In genomic region chr9:92324889-92325268, GRCh38 we compare ENCODE assay signal across 8 cellular contexts. TPM values are rescaled to one million over a fixed set of nuclear protein-coding genes. Genes with fewer than 3 reads are reported as not detected.
DNase-seq lines count a peak whose midpoint lies in the region; ATAC-seq and TF ChIP-seq lines count a peak whose summit lies in the region.

No MANE protein-coding gene starts in this region.

- no peak for ATAC-seq in GM18520 (IDR thresholded peaks at IDR 0.05; ENCODE audit: unreplicated experiment)
- ATAC-seq in GM21786 (IDR thresholded peaks at IDR 0.05; ENCODE audit: unreplicated experiment), result no peak

- DNase-seq in DMS53 (lab: John Stamatoyannopoulos, UW) (peak; percentile 79), DMS53 treated with DMSO at 0.1 percent for 48 hours (lab: John Stamatoyannopoulos, UW; ENCODE audit: unreplicated experiment) (no peak), colonic mucosa (no peak), NCI-H1694 (lab: John Stamatoyannopoulos, UW) (no peak)

- TF ChIP-seq CTCF in colonic mucosa (IDR thresholded peaks at IDR 0.05), result no peak

- 0% methylated on average over 12 of the region's 12 CpGs for WGBS in HUES64

- H3K4me3 ChIP-seq in HUES64 (ENCODE audit: low read length) (peak overlapping the region; percentile 83), colonic mucosa (peak overlapping the region; percentile 52), mononuclear cell (ENCODE audit: low read length) (peak overlapping the region; percentile 80)

- H3K4me1 ChIP-seq in HUES64 (ENCODE audit: insufficient read depth, low read length), result 0 out of 2 replicates have a peak, but pooled peaks cover 8% of the 10 kb centered on the region
- H3K4me1 ChIP-seq in colonic mucosa, result peaks cover 8% of the 10 kb centered on the region
- H3K4me1 ChIP-seq in mononuclear cell (ENCODE audit: insufficient read depth, low read length), result peaks cover 23% of the 10 kb centered on the region

- intact Hi-C loops in colonic mucosa (cut with DNase I), result no loop called here

- peaks cover 35% of the 10 kb centered on the region for H3K36me3 ChIP-seq in HUES64 (ENCODE audit: insufficient read depth, low read length)
- H3K36me3 ChIP-seq in colonic mucosa, result no peaks in the 10 kb centered on the region

- H3K9ac ChIP-seq in HUES64 (ENCODE audit: low read depth, low read length) (peak overlapping the region; percentile 99), colonic mucosa (ENCODE audit: low read depth in 2 of 2, low read length in 2 of 2) (peak overlapping the region; percentile 91 to 94)

- H3K9me3 ChIP-seq in HUES64 (ENCODE audit: insufficient read depth, low read depth, low read length) (no peaks in the 10 kb centered on the region), colonic mucosa (no peaks in the 10 kb centered on the region), mononuclear cell (ENCODE audit: low read depth, low read length) (no peaks in the 10 kb centered on the region)

- no peak overlapping the region for H3K27ac ChIP-seq in HUES64 (ENCODE audit: low read depth, low read length)
- H3K27ac ChIP-seq in colonic mucosa, result peak overlapping the region; percentile 88

- H3K27me3 ChIP-seq in HUES64 (ENCODE audit: insufficient read depth, low read length) (no peaks in the 10 kb centered on the region), colonic mucosa (no peaks in the 10 kb centered on the region), mononuclear cell (ENCODE audit: insufficient read depth, low read length) (no peaks in the 10 kb centered on the region)

RNA-seq across cellular contexts. Expression of gene NOL8, which starts 0.3 kb away (rescaled TPM):
- 21.4 TPM for polyA plus RNA-seq in HUES64 (2013, experiment 1 of 2)
- polyA plus RNA-seq in HUES64 (2013, experiment 2 of 2), result 20.7 TPM
- 10 to 100 TPM; 17.6 to 26.4 TPM for total RNA-seq in colonic mucosa
- 34.2 TPM for total RNA-seq in mononuclear cell

RNA-seq across cellular contexts. Expression of gene CENPP, which starts 0.9 kb away (rescaled TPM):
- polyA plus RNA-seq in HUES64 (2013, experiment 1 of 2), result 8.4 TPM
- 11.2 TPM for polyA plus RNA-seq in HUES64 (2013, experiment 2 of 2)
- 10 to 100 TPM in 1 of 2 donors, 1 to 10 TPM in 1; 3.1 to 11.0 TPM for total RNA-seq in colonic mucosa
- 12.5 TPM for total RNA-seq in mononuclear cell

RNA-seq across cellular contexts. Expression of gene IARS1, which starts 31.4 kb away (rescaled TPM):
- polyA plus RNA-seq in HUES64 (2013, experiment 1 of 2), result 149 TPM
- 150 TPM for polyA plus RNA-seq in HUES64 (2013, experiment 2 of 2)
- total RNA-seq in colonic mucosa, result 100 to 1,000 TPM in 1 of 2 donors, 10 to 100 TPM in 1; 52.4 to 109 TPM
- total RNA-seq in mononuclear cell, result 87.9 TPM
